Comparison of ENCODE assay signal across 29 cellular contexts in the genomic region with DNA sequence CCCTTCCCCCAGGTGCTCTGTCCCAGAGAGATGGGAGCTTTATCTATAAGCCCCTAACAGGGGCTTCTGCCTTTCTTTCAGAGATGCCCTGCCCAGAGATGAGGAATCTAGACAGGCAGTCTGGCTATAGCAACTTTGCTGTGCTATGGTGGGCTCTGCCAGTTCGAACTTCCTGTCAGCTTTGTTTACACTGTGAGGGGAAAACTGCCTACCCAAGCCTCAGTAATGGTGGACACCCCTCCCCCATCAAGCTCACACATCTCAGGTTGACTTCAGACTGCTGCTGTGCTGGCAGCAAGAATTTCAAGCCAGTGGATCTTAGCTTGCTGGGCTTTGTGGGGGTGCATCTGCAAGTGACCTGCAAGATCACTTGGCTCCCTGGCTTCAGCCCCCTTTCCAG. TPM values are rescaled to one million over a fixed set of nuclear protein-coding genes. Genes with fewer than 3 reads are reported as not detected.
"Had no signal": no experiment of that assay in that cellular context is flagged by ENCODE, and none has a peak within 500 bp of the region (broad histone marks: within the 10 kb centered on the region; RNA-seq: fewer than 3 reads in every experiment).

No MANE protein-coding gene starts in this region.

- H3K36me3 ChIP-seq: colonic mucosa, esophagus squamous epithelium, gastrocnemius medialis, heart right ventricle, left lung, lower lobe of right lung had no signal

- H3K27ac Mint-ChIP-seq: dendritic cell treated with granulocyte-macrophage colony-stimulating factor and Interleukin-4, amounts not matched to agents 40 ng/mL and 50 ng/mL, for 4 days; effector memory CD8-positive, alpha-beta T cell; endodermal cell; mesothelial cell of epicardium; naive B cell had no signal

- H3K4me3 ChIP-seq: colonic mucosa, esophagus squamous epithelium, gastrocnemius medialis, heart right ventricle, left lung, lower lobe of right lung, mucosa of descending colon had no signal

- H3K27me3 ChIP-seq: colonic mucosa, gastrocnemius medialis, heart right ventricle, left lung had no signal

- H3K4me3 Mint-ChIP-seq: dendritic cell treated with granulocyte-macrophage colony-stimulating factor and Interleukin-4, amounts not matched to agents 40 ng/mL and 50 ng/mL, for 4 days; effector memory CD8-positive, alpha-beta T cell; endodermal cell; mesothelial cell of epicardium; naive B cell had no signal

- ATAC-seq: effector memory CD8-positive, alpha-beta T cell; esophagus mucosa; gastrocnemius medialis; heart right ventricle; left cardiac atrium; left lung; left ventricle myocardium superior; lower lobe of right lung; mucosa of descending colon had no signal

- H3K4me1 Mint-ChIP-seq: mesothelial cell of epicardium, naive B cell had no signal

- H3K27me3 Mint-ChIP-seq: dendritic cell treated with granulocyte-macrophage colony-stimulating factor and Interleukin-4, amounts not matched to agents 40 ng/mL and 50 ng/mL, for 4 days; effector memory CD8-positive, alpha-beta T cell had no signal

- H3K4me1 ChIP-seq: colonic mucosa, esophagus squamous epithelium, gastrocnemius medialis, lower lobe of right lung had no signal

- H3K27ac ChIP-seq: colonic mucosa, epithelial cell of prostate, esophagus squamous epithelium, gastrocnemius medialis, heart right ventricle, left lung, lower lobe of right lung had no signal

- DNase-seq: colonic mucosa; cortex of kidney; effector CD8-positive, alpha-beta T cell; effector memory CD8-positive, alpha-beta T cell; endodermal cell; erythroblast; esophagus squamous epithelium; foreskin fibroblast; foreskin melanocyte; gastrocnemius medialis; glutamatergic neuron; head of caudate nucleus; heart right ventricle; hippocampal formation; left cardiac atrium; left lung; left ventricle myocardium superior; lower lobe of right lung; mesenchymal stem cell; mucosa of descending colon; naive B cell had no signal

- H3K9me3 ChIP-seq: colonic mucosa, gastrocnemius medialis had no signal

RNA-seq across cellular contexts. Expression of a gene that starts 21.5 kb away (rescaled TPM):
- total RNA-seq: dermis microvascular lymphatic vessel endothelial cell, endodermal cell, lung microvascular endothelial cell, myocyte had no signal
- polyA plus RNA-seq: keratinocyte had no signal
